ENCODE assay signal across 8 cellular contexts in genomic region chr3:67654099-67654831, GRCh38. TPM values are rescaled to one million over a fixed set of nuclear protein-coding genes. Genes with fewer than 3 reads are reported as not detected.
A peak's percentile ranks its signal among the peaks of the same experiment; 100 is the strongest.
DNase-seq lines count a peak whose midpoint lies in the region; ATAC-seq and TF ChIP-seq lines count a peak whose summit lies in the region.

TSS of gene SUCLG2 (minus strand) at chr3:67654612. CDS start at chr3:67654586, 26 bp downstream.

- peaks cover 23% of the 10 kb centered on the region for H3K9me3 Mint-ChIP-seq in activated CD8-positive, alpha-beta memory T cell treated with anti-CD3 and anti-CD28 coated beads, Interleukin-2, amount 10 ng/mL, durations not matched to agents 7 days and 5 days (ENCODE audit: low read depth)

- peaks cover 68% of the 10 kb centered on the region for H3K36me3 Mint-ChIP-seq in activated CD8-positive, alpha-beta memory T cell treated with anti-CD3 and anti-CD28 coated beads, Interleukin-2, amount 10 ng/mL, durations not matched to agents 7 days and 5 days

- peak within 1 kb of the TSS; percentile 75 for H3K4me3 Mint-ChIP-seq in activated CD8-positive, alpha-beta memory T cell treated with anti-CD3 and anti-CD28 coated beads, Interleukin-2, amount 10 ng/mL, durations not matched to agents 7 days and 5 days

- peak within 1 kb of the TSS; percentile 96 for H3K27ac Mint-ChIP-seq in activated CD8-positive, alpha-beta memory T cell treated with anti-CD3 and anti-CD28 coated beads, Interleukin-2, amount 10 ng/mL, durations not matched to agents 7 days and 5 days

- H3K27ac ChIP-seq in mesodermal cell (ENCODE audit: low read depth, low read length, severe bottlenecking): peak within 1 kb of the TSS; percentile 94

- 3 to 7% methylated on average over 37 to 63 of the region's 66 CpGs for WGBS in mesodermal cell (ENCODE audit: insufficient coverage in 2 of 2), 2 experiments

- peak; percentile 84 for TF ChIP-seq POLR2A in GM19099 (IDR thresholded peaks at IDR 0.05; ENCODE audit: extremely low read depth, insufficient read length, low read depth)

- H3K27me3 ChIP-seq in endocrine pancreas (ENCODE audit: control insufficient read depth, insufficient read depth, low read length): no peaks in the 10 kb centered on the region

- H3K27me3 Mint-ChIP-seq in activated CD8-positive, alpha-beta memory T cell treated with anti-CD3 and anti-CD28 coated beads, Interleukin-2, amount 10 ng/mL, durations not matched to agents 7 days and 5 days: no peaks in the 10 kb centered on the region

- no peaks in the 10 kb centered on the region for H3K9me3 ChIP-seq in endocrine pancreas (ENCODE audit: control insufficient read depth, low read length)
- H3K9me3 ChIP-seq in mesodermal cell (ENCODE audit: control insufficient read depth, low read length): peaks cover 5% of the 10 kb centered on the region

- H3K36me3 ChIP-seq in endocrine pancreas (ENCODE audit: control insufficient read depth, insufficient read depth, low read length) (no peaks in the 10 kb centered on the region), mesodermal cell (ENCODE audit: control insufficient read depth, insufficient read depth, low read length) (no peaks in the 10 kb centered on the region)

- H3K4me3 ChIP-seq in endocrine pancreas (ENCODE audit: control insufficient read depth, insufficient read depth, low read length): peak within 1 kb of the TSS; percentile 90
- peak within 1 kb of the TSS; percentile 66 for H3K4me3 ChIP-seq in mesodermal cell (ENCODE audit: extremely low read depth, insufficient read depth, low read length, poor library complexity, severe bottlenecking)

- H3K4me1 ChIP-seq in endocrine pancreas (ENCODE audit: control insufficient read depth, insufficient read depth, low read length) (no peaks in the 10 kb centered on the region), mesodermal cell (ENCODE audit: control insufficient read depth, insufficient read depth, low read length, poor library complexity, severe bottlenecking) (peaks cover 5% of the 10 kb centered on the region)

- H3K4me1 Mint-ChIP-seq in activated CD8-positive, alpha-beta memory T cell treated with anti-CD3 and anti-CD28 coated beads, Interleukin-2, amount 10 ng/mL, durations not matched to agents 7 days and 5 days: peaks cover 58% of the 10 kb centered on the region

- H3K9ac ChIP-seq in endocrine pancreas (ENCODE audit: control insufficient read depth, insufficient read depth, low read length): peak within 1 kb of the TSS; percentile 75

- peak in 13 of 14 donors; percentile 20 to 83 (median 76) for DNase-seq in C1 segment of cervical spinal cord (lab: John Stamatoyannopoulos, UW)
- peak; percentile 4 for DNase-seq in NK-92 (lab: John Stamatoyannopoulos, UW; ENCODE audit: unreplicated experiment)
- DNase-seq in activated CD8-positive, alpha-beta memory T cell treated with anti-CD3 and anti-CD28 coated beads, Interleukin-2, amount 10 ng/mL, durations not matched to agents 7 days and 5 days: peak; percentile 91
- DNase-seq in stimulated activated CD8-positive, alpha-beta memory T cell treated with anti-CD3 and anti-CD28 coated beads, Interleukin-15, amount 100 ng/mL, for 4 hours (ENCODE audit: low read depth in 2 of 2): peak; percentile 65

- CTCF ChIA-PET in activated CD8-positive, alpha-beta memory T cell treated with anti-CD3 and anti-CD28 coated beads, Interleukin-2, amount 10 ng/mL, durations not matched to agents 7 days and 5 days (lab: Charles Lee): interaction anchor here (1.0 to 2.3 kb wide), 4 partner anchors 10 to 51 kb away, joined by 3 to 6 read pairs (median 6); no protein-coding TSS in a partner anchor

- peak; percentile 80 for ATAC-seq in HG03432 (IDR thresholded peaks at IDR 0.05; ENCODE audit: unreplicated experiment)
- ATAC-seq in activated CD8-positive, alpha-beta memory T cell treated with anti-CD3 and anti-CD28 coated beads, Interleukin-2, amount 10 ng/mL, durations not matched to agents 7 days and 5 days: peak; percentile 79

RNA-seq across cellular contexts. Expression of gene SUCLG2, which starts in this region (rescaled TPM):
- 10 to 100 TPM; 45.6 to 61.4 TPM for total RNA-seq in activated CD8-positive, alpha-beta memory T cell treated with anti-CD3 and anti-CD28 coated beads, Interleukin-2, amount 10 ng/mL, durations not matched to agents 7 days and 5 days
- 37.3 TPM for polyA plus RNA-seq in mesodermal cell (2013, experiment 1 of 2)
- polyA plus RNA-seq in mesodermal cell (2013, experiment 2 of 2): 39.7 TPM

Comparison
In these comparisons a context has a peak if more than half of its experiments do, and no peak if none do; other contexts are left out.
1. Peak in every context shown above with its lines: DNase-seq, ATAC-seq, H3K4me3 ChIP-seq and H3K27ac ChIP-seq.
2. DNase-seq: peak in every context shown above with its lines; median percentile 91 in activated CD8-positive, alpha-beta memory T cell treated with anti-CD3 and anti-CD28 coated beads, Interleukin-2, amount 10 ng/mL, durations not matched to agents 7 days and 5 days; 76 in C1 segment of cervical spinal cord; 65 in stimulated activated CD8-positive, alpha-beta memory T cell treated with anti-CD3 and anti-CD28 coated beads, Interleukin-15, amount 100 ng/mL, for 4 hours; 4 in NK-92.